ENCODE assay signal across 1 cellular context in genomic region chr3:170572665-170573253, GRCh38.
A peak's percentile ranks its signal among the peaks of the same experiment; 100 is the strongest.
TF ChIP-seq lines count a peak whose summit lies in the region.

No MANE protein-coding gene starts in this region.

TF ChIP-seq in SK-N-SH, 30 proteins besides CTCF, POLR2A, EP300 and RAD21 (continued from another document):
- TF ChIP-seq IRF3 (IDR thresholded peaks at IDR 0.05; ENCODE audit: low read depth, low read length) (no peak), SIN3A (IDR thresholded peaks at IDR 0.05; ENCODE audit: borderline replicate concordance, low read depth, low read length) (no peak), USF1 (IDR thresholded peaks at IDR 0.05; ENCODE audit: borderline replicate concordance, low read depth) (peak; percentile 74), FOXM1 (IDR thresholded peaks at IDR 0.05; ENCODE audit: low read depth) (no peak), JUND (IDR thresholded peaks at IDR 0.05) (peak; percentile 84), EZH2phosphoT487 (IDR thresholded peaks at IDR 0.05; ENCODE audit: borderline replicate concordance, low read depth) (no peak), POLR2AphosphoS5 (IDR thresholded peaks at IDR 0.05; ENCODE audit: low read depth, low read length) (no peak), RXRA (IDR thresholded peaks at IDR 0.05; ENCODE audit: borderline replicate concordance, low read depth) (no peak), TAF1 (IDR thresholded peaks at IDR 0.05; ENCODE audit: borderline replicate concordance, low read depth, low read length) (no peak), MXI1 (IDR thresholded peaks at IDR 0.05; ENCODE audit: low read depth, low read length) (no peak), FOXJ3 (CRISPR knock-in tag; IDR thresholded peaks at IDR 0.05) (no peak), MAX (IDR thresholded peaks at IDR 0.05; ENCODE audit: low read depth) (peak; percentile 33; the same call in 1 of the 2 replicates), USF2 (IDR thresholded peaks at IDR 0.05; ENCODE audit: borderline replicate concordance, low read depth, low read length) (no peak), TEAD4 (IDR thresholded peaks at IDR 0.05; ENCODE audit: borderline replicate concordance, insufficient read depth) (no peak), RCOR1 (IDR thresholded peaks at IDR 0.05; ENCODE audit: low read length) (no peak), CHD2 (IDR thresholded peaks at IDR 0.05; ENCODE audit: low read length, partially characterized antibody) (no peak), ZBTB33 (IDR thresholded peaks at IDR 0.05; ENCODE audit: borderline replicate concordance, low read depth) (no peak)
